ENCODE assay signal across 2 cellular contexts in genomic region chr4:40471923-40472322, GRCh38.
TF ChIP-seq lines count a peak whose summit lies in the region.

No MANE protein-coding gene starts in this region.

TF ChIP-seq in IMR-90, 13 proteins besides CTCF, POLR2A, EP300 and RAD21:
- no peak for TF ChIP-seq MAZ (IDR thresholded peaks at IDR 0.05; ENCODE audit: borderline replicate concordance, low read depth, low read length)
- TF ChIP-seq MXI1 (IDR thresholded peaks at IDR 0.05; ENCODE audit: borderline replicate concordance, low read depth, low read length) = no peak
- no peak for TF ChIP-seq MAFK (IDR thresholded peaks at IDR 0.05; ENCODE audit: low read depth, low read length)
- TF ChIP-seq FOS (IDR thresholded peaks at IDR 0.05; ENCODE audit: low read depth, low read length) = no peak
- TF ChIP-seq ELK1 (IDR thresholded peaks at IDR 0.05; ENCODE audit: borderline replicate concordance, low read depth, low read length) = no peak
- no peak for TF ChIP-seq CHD1 (IDR thresholded peaks at IDR 0.05; ENCODE audit: low read depth, low read length)
- no peak for TF ChIP-seq RFX5 (IDR thresholded peaks at IDR 0.05; ENCODE audit: low read depth, low read length)
- TF ChIP-seq BHLHE40 (IDR thresholded peaks at IDR 0.05; ENCODE audit: low read depth, low read length) = no peak
- TF ChIP-seq CEBPB (IDR thresholded peaks at IDR 0.05; ENCODE audit: low read depth, low read length) = no peak
- TF ChIP-seq SMC3 (IDR thresholded peaks at IDR 0.05; ENCODE audit: low read depth, low read length) = no peak
- no peak for TF ChIP-seq NFE2L2 (IDR thresholded peaks at IDR 0.05; ENCODE audit: low read depth, low read length)
- no peak for TF ChIP-seq USF2 (IDR thresholded peaks at IDR 0.05; ENCODE audit: low read depth, low read length)
- TF ChIP-seq RCOR1 (IDR thresholded peaks at IDR 0.05; ENCODE audit: insufficient replicate concordance, low read length) = no peak

TF ChIP-seq in GM12878, 131 proteins besides CTCF, POLR2A, EP300 and RAD21:
- TF ChIP-seq RELA (IDR thresholded peaks at IDR 0.05; ENCODE audit: borderline replicate concordance, partially characterized antibody) (no peak), NFIC (IDR thresholded peaks at IDR 0.05; ENCODE audit: low read depth, low read length) (0 out of 2 replicates have a peak, but pooled peaks have one; percentile 20), NR2F1 (conservative IDR thresholded peaks at IDR 0.05) (peak; percentile 34; the same call in 1 of the 2 replicates), DPF2 (IDR thresholded peaks at IDR 0.05) (0 out of 2 replicates have a peak, but pooled peaks have one; percentile 34), JUNB (IDR thresholded peaks at IDR 0.05) (peak; percentile 51)
TF ChIP-seq in GM12878: peak in this region for 4.
